8 cellular contexts compared by ENCODE assay signal in the genomic region with DNA sequence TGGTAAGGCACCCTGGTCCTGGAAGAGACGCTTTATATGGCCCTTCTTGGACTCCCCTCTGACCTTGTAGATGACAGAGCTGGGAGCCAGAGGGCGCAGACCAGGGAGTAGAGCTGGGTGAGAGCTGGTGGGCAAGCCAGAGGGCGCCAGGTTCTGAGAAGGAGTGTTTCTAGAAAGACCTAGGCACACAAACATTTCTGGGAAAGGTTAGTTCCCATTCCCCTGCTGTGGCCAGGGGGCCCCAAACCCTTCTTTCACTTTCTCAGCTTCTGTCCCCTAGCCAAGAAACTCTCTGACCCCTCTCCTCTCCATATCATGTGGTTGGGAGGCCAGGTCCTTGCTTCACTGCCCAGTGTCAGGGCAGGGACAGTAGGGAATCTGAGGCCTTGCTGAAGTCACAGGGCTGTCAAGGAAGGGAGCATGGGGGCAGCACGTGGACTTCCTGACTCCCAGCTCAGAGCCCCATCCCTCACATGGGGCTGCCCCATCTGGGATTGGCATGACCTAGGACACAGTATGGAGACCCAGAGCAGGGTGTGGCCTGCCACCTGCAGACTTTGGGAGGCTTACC. TPM values are rescaled to one million over a fixed set of nuclear protein-coding genes. Genes with fewer than 3 reads are reported as not detected.
DNase-seq lines count a peak whose midpoint lies in the region; ATAC-seq lines count a peak whose summit lies in the region.

No MANE protein-coding gene starts in this region.

- DNase-seq in GF-D8 (lab: John Stamatoyannopoulos, UW) (peak; percentile 44), dermis blood vessel endothelial cell (no peak), RKO (ENCODE audit: low spot score) (no peak), NCI-H1092 (lab: John Stamatoyannopoulos, UW) (no peak), islet precursor cell (no peak)
- DNase-seq in activated CD4-positive, alpha-beta T cell treated with anti-CD3 and anti-CD28 coated beads, Interleukin-2, amount 50 U/mL, for 4 hours: peak; percentile 19 to 28
- peak; percentile 72 for DNase-seq in activated naive CD8-positive, alpha-beta T cell treated with anti-CD3 and anti-CD28 coated beads, Interleukin-2, amount 10 ng/mL, durations not matched to agents 7 days and 5 days
- DNase-seq in stimulated activated CD4-positive, alpha-beta T cell treated with anti-CD3 and anti-CD28 coated beads, Interleukin-4, amount 100 ng/mL, for 1 hour: peak; percentile 36

- ATAC-seq in activated naive CD8-positive, alpha-beta T cell treated with anti-CD3 and anti-CD28 coated beads, Interleukin-2, amount 10 ng/mL, durations not matched to agents 7 days and 5 days (ENCODE audit: low read depth): peak; percentile 2

- H3K9me3 Mint-ChIP-seq in activated naive CD8-positive, alpha-beta T cell treated with anti-CD3 and anti-CD28 coated beads, Interleukin-2, amount 10 ng/mL, durations not matched to agents 7 days and 5 days: no peaks in the 10 kb centered on the region

- POLR2A ChIA-PET in activated naive CD8-positive, alpha-beta T cell treated with anti-CD3 and anti-CD28 coated beads, Interleukin-2, amount 10 ng/mL, durations not matched to agents 7 days and 5 days (lab: Charles Lee): interaction anchor here (0.9 to 26.1 kb wide), 11 partner anchors 9 to 812 kb away, joined by 3 to 3572 read pairs (median 9); partner anchors contain the start of genes CISH, MANF, MAPKAPK3 and RASSF1

- H3K4me1 Mint-ChIP-seq in activated naive CD8-positive, alpha-beta T cell treated with anti-CD3 and anti-CD28 coated beads, Interleukin-2, amount 10 ng/mL, durations not matched to agents 7 days and 5 days: peaks cover 65% of the 10 kb centered on the region

- peaks cover 43% of the 10 kb centered on the region for H3K36me3 Mint-ChIP-seq in activated naive CD8-positive, alpha-beta T cell treated with anti-CD3 and anti-CD28 coated beads, Interleukin-2, amount 10 ng/mL, durations not matched to agents 7 days and 5 days

- peak overlapping the region; percentile 96 for H3K4me3 Mint-ChIP-seq in activated naive CD8-positive, alpha-beta T cell treated with anti-CD3 and anti-CD28 coated beads, Interleukin-2, amount 10 ng/mL, durations not matched to agents 7 days and 5 days

- H3K27ac Mint-ChIP-seq in activated naive CD8-positive, alpha-beta T cell treated with anti-CD3 and anti-CD28 coated beads, Interleukin-2, amount 10 ng/mL, durations not matched to agents 7 days and 5 days: peak overlapping the region; percentile 99

- H3K27me3 Mint-ChIP-seq in activated naive CD8-positive, alpha-beta T cell treated with anti-CD3 and anti-CD28 coated beads, Interleukin-2, amount 10 ng/mL, durations not matched to agents 7 days and 5 days: no peaks in the 10 kb centered on the region

RNA-seq across cellular contexts. Expression of gene HEMK1, which starts 3.6 kb away (rescaled TPM):
- total RNA-seq in activated naive CD8-positive, alpha-beta T cell treated with anti-CD3 and anti-CD28 coated beads, Interleukin-2, amount 10 ng/mL, durations not matched to agents 7 days and 5 days: 100 to 1,000 TPM in 1 of 2 experiments, 10 to 100 TPM in 1; 97.4 to 102 TPM
- 8.1 and 13.3 TPM in 2 replicates for total RNA-seq in dermis blood vessel endothelial cell

RNA-seq across cellular contexts. Expression of gene C3orf18, which starts 5.3 kb away (rescaled TPM):
- 10 to 100 TPM; 53.2 to 58.4 TPM for total RNA-seq in activated naive CD8-positive, alpha-beta T cell treated with anti-CD3 and anti-CD28 coated beads, Interleukin-2, amount 10 ng/mL, durations not matched to agents 7 days and 5 days
- 2.7 and 3.6 TPM in 2 replicates for total RNA-seq in dermis blood vessel endothelial cell

RNA-seq across cellular contexts. Expression of gene CISH, which starts 38.7 kb away (rescaled TPM):
- total RNA-seq in activated naive CD8-positive, alpha-beta T cell treated with anti-CD3 and anti-CD28 coated beads, Interleukin-2, amount 10 ng/mL, durations not matched to agents 7 days and 5 days: 100 to 1,000 TPM; 365 to 400 TPM
- 0.37 and 0.51 TPM in 2 replicates for total RNA-seq in dermis blood vessel endothelial cell

RNA-seq across cellular contexts. Expression of gene MAPKAPK3, which starts 44.1 kb away (rescaled TPM):
- 100 to 1,000 TPM; 176 to 195 TPM for total RNA-seq in activated naive CD8-positive, alpha-beta T cell treated with anti-CD3 and anti-CD28 coated beads, Interleukin-2, amount 10 ng/mL, durations not matched to agents 7 days and 5 days
- 9.2 and 11.9 TPM in 2 replicates for total RNA-seq in dermis blood vessel endothelial cell

Comparison
In these comparisons a context has a peak if more than half of its experiments do, and no peak if none do; other contexts are left out.
1. DNase-seq: peak in GF-D8 (single experiment), activated CD4-positive, alpha-beta T cell treated with anti-CD3 and anti-CD28 coated beads, Interleukin-2, amount 50 U/mL, for 4 hours (2 of 2), activated naive CD8-positive, alpha-beta T cell treated with anti-CD3 and anti-CD28 coated beads, Interleukin-2, amount 10 ng/mL, durations not matched to agents 7 days and 5 days (single experiment) and stimulated activated CD4-positive, alpha-beta T cell treated with anti-CD3 and anti-CD28 coated beads, Interleukin-4, amount 100 ng/mL, for 1 hour (single experiment); none in dermis blood vessel endothelial cell (single experiment), RKO (single experiment), NCI-H1092 (single experiment) and islet precursor cell (single experiment).
2. RNA of gene C3orf18, which starts 5.3 kb away (total RNA-seq): 53.2 to 58.4 TPM in activated naive CD8-positive, alpha-beta T cell treated with anti-CD3 and anti-CD28 coated beads, Interleukin-2, amount 10 ng/mL, durations not matched to agents 7 days and 5 days; 2.7 to 3.6 TPM in dermis blood vessel endothelial cell; every median in the first group is over 10 times any median in the second.
3. RNA of gene CISH, which starts 38.7 kb away (total RNA-seq): 365 to 400 TPM in activated naive CD8-positive, alpha-beta T cell treated with anti-CD3 and anti-CD28 coated beads, Interleukin-2, amount 10 ng/mL, durations not matched to agents 7 days and 5 days; 0.37 to 0.51 TPM in dermis blood vessel endothelial cell; every median in the first group is over 100 times any median in the second.